In genomic region chr21:46457801-46458314, GRCh38 we compare ENCODE assay signal across 1 cellular context.
TF ChIP-seq lines count a peak whose summit lies in the region.

No MANE protein-coding gene starts in this region.

TF ChIP-seq in K562, 482 proteins besides CTCF, POLR2A, EP300 and RAD21 (continued from another document and continues in another):
- TF ChIP-seq, protein P1, sequence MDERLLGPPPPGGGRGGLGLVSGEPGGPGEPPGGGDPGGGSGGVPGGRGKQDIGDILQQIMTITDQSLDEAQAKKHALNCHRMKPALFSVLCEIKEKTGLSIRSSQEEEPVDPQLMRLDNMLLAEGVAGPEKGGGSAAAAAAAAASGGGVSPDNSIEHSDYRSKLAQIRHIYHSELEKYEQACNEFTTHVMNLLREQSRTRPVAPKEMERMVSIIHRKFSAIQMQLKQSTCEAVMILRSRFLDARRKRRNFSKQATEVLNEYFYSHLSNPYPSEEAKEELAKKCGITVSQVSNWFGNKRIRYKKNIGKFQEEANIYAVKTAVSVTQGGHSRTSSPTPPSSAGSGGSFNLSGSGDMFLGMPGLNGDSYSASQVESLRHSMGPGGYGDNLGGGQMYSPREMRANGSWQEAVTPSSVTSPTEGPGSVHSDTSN (CRISPR knock-in tag; IDR thresholded peaks at IDR 0.05; ENCODE audit: low read depth): no peak
- TF ChIP-seq, protein P1 (tag; conservative IDR thresholded peaks at IDR 0.05; ENCODE audit: low read depth): no peak
- no peak for TF ChIP-seq STAT5B (CRISPR knock-in tag; IDR thresholded peaks at IDR 0.05)
- TF ChIP-seq PHF21A (IDR thresholded peaks at IDR 0.05; ENCODE audit: borderline replicate concordance, low read depth): no peak
- no peak for TF ChIP-seq ZNF133 (CRISPR knock-in tag; IDR thresholded peaks at IDR 0.05)
- TF ChIP-seq EZH2 (IDR thresholded peaks at IDR 0.05; ENCODE audit: borderline replicate concordance, low read depth, low read length): no peak
- no peak for TF ChIP-seq XRCC4 (IDR thresholded peaks at IDR 0.05; ENCODE audit: extremely low read depth, insufficient read depth, insufficient read length)
- TF ChIP-seq ZC3H8 (IDR thresholded peaks at IDR 0.05): no peak
- TF ChIP-seq ZNF121 (CRISPR knock-in tag; conservative IDR thresholded peaks at IDR 0.05): no peak
- TF ChIP-seq, protein P2, sequence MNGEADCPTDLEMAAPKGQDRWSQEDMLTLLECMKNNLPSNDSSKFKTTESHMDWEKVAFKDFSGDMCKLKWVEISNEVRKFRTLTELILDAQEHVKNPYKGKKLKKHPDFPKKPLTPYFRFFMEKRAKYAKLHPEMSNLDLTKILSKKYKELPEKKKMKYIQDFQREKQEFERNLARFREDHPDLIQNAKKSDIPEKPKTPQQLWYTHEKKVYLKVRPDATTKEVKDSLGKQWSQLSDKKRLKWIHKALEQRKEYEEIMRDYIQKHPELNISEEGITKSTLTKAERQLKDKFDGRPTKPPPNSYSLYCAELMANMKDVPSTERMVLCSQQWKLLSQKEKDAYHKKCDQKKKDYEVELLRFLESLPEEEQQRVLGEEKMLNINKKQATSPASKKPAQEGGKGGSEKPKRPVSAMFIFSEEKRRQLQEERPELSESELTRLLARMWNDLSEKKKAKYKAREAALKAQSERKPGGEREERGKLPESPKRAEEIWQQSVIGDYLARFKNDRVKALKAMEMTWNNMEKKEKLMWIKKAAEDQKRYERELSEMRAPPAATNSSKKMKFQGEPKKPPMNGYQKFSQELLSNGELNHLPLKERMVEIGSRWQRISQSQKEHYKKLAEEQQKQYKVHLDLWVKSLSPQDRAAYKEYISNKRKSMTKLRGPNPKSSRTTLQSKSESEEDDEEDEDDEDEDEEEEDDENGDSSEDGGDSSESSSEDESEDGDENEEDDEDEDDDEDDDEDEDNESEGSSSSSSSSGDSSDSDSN (IDR thresholded peaks at IDR 0.05; ENCODE audit: borderline replicate concordance in 1 of 2, low read depth in 2 of 2, low read length in 2 of 2): no peak; a peak in 1 of 4 replicates
- TF ChIP-seq, protein P3, sequence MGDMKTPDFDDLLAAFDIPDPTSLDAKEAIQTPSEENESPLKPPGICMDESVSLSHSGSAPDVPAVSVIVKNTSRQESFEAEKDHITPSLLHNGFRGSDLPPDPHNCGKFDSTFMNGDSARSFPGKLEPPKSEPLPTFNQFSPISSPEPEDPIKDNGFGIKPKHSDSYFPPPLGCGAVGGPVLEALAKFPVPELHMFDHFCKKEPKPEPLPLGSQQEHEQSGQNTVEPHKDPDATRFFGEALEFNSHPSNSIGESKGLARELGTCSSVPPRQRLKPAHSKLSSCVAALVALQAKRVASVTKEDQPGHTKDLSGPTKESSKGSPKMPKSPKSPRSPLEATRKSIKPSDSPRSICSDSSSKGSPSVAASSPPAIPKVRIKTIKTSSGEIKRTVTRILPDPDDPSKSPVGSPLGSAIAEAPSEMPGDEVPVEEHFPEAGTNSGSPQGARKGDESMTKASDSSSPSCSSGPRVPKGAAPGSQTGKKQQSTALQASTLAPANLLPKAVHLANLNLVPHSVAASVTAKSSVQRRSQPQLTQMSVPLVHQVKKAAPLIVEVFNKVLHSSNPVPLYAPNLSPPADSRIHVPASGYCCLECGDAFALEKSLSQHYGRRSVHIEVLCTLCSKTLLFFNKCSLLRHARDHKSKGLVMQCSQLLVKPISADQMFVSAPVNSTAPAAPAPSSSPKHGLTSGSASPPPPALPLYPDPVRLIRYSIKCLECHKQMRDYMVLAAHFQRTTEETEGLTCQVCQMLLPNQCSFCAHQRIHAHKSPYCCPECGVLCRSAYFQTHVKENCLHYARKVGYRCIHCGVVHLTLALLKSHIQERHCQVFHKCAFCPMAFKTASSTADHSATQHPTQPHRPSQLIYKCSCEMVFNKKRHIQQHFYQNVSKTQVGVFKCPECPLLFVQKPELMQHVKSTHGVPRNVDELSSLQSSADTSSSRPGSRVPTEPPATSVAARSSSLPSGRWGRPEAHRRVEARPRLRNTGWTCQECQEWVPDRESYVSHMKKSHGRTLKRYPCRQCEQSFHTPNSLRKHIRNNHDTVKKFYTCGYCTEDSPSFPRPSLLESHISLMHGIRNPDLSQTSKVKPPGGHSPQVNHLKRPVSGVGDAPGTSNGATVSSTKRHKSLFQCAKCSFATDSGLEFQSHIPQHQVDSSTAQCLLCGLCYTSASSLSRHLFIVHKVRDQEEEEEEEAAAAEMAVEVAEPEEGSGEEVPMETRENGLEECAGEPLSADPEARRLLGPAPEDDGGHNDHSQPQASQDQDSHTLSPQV (IDR thresholded peaks at IDR 0.05): 0 out of 2 replicates have a peak, but pooled peaks have one; percentile 83
- TF ChIP-seq HBP1 (CRISPR knock-in tag; IDR thresholded peaks at IDR 0.05): no peak
- TF ChIP-seq ARID1B (IDR thresholded peaks at IDR 0.05): peak; percentile 37; the same call in 1 of the 2 replicates
- TF ChIP-seq ZNF280A (IDR thresholded peaks at IDR 0.05; ENCODE audit: low read depth, partially characterized antibody): no peak
- TF ChIP-seq CBX2 (IDR thresholded peaks at IDR 0.05; ENCODE audit: insufficient read depth, low read length, poor library complexity, severe bottlenecking): no peak
- TF ChIP-seq PTTG1 (tag; IDR thresholded peaks at IDR 0.05; ENCODE audit: low read depth): no peak
- no peak for TF ChIP-seq U2AF2 (optimal IDR thresholded peaks at IDR 0.05; ENCODE audit: low read depth, low read length)
- peak; percentile 58 for TF ChIP-seq SMARCE1 (IDR thresholded peaks at IDR 0.05)
- TF ChIP-seq TARDBP (IDR thresholded peaks at IDR 0.05): no peak; the same call in 1 of the 2 replicates
- TF ChIP-seq ZNF507 (tag; conservative IDR thresholded peaks at IDR 0.05): no peak
- TF ChIP-seq ZMIZ1 (IDR thresholded peaks at IDR 0.05; ENCODE audit: low read depth in 2 of 2, low read length in 2 of 2): no peak
- TF ChIP-seq, protein P4, sequence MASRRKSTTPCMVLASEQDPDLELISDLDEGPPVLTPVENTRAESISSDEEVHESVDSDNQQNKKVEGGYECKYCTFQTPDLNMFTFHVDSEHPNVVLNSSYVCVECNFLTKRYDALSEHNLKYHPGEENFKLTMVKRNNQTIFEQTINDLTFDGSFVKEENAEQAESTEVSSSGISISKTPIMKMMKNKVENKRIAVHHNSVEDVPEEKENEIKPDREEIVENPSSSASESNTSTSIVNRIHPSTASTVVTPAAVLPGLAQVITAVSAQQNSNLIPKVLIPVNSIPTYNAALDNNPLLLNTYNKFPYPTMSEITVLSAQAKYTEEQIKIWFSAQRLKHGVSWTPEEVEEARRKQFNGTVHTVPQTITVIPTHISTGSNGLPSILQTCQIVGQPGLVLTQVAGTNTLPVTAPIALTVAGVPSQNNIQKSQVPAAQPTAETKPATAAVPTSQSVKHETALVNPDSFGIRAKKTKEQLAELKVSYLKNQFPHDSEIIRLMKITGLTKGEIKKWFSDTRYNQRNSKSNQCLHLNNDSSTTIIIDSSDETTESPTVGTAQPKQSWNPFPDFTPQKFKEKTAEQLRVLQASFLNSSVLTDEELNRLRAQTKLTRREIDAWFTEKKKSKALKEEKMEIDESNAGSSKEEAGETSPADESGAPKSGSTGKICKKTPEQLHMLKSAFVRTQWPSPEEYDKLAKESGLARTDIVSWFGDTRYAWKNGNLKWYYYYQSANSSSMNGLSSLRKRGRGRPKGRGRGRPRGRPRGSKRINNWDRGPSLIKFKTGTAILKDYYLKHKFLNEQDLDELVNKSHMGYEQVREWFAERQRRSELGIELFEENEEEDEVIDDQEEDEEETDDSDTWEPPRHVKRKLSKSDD (conservative IDR thresholded peaks at IDR 0.05; ENCODE audit: low read length): no peak
- TF ChIP-seq SIX5 (IDR thresholded peaks at IDR 0.05; ENCODE audit: borderline replicate concordance in 1 of 2, insufficient read depth in 1 of 2, low read depth in 1 of 2, low read length in 2 of 2): no peak
- no peak for TF ChIP-seq ZNF324 (CRISPR knock-in tag; IDR thresholded peaks at IDR 0.05)
- TF ChIP-seq ZNF124 (CRISPR knock-in tag; IDR thresholded peaks at IDR 0.05): no peak
- TF ChIP-seq, protein P5, sequence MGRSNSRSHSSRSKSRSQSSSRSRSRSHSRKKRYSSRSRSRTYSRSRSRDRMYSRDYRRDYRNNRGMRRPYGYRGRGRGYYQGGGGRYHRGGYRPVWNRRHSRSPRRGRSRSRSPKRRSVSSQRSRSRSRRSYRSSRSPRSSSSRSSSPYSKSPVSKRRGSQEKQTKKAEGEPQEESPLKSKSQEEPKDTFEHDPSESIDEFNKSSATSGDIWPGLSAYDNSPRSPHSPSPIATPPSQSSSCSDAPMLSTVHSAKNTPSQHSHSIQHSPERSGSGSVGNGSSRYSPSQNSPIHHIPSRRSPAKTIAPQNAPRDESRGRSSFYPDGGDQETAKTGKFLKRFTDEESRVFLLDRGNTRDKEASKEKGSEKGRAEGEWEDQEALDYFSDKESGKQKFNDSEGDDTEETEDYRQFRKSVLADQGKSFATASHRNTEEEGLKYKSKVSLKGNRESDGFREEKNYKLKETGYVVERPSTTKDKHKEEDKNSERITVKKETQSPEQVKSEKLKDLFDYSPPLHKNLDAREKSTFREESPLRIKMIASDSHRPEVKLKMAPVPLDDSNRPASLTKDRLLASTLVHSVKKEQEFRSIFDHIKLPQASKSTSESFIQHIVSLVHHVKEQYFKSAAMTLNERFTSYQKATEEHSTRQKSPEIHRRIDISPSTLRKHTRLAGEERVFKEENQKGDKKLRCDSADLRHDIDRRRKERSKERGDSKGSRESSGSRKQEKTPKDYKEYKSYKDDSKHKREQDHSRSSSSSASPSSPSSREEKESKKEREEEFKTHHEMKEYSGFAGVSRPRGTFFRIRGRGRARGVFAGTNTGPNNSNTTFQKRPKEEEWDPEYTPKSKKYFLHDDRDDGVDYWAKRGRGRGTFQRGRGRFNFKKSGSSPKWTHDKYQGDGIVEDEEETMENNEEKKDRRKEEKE (IDR thresholded peaks at IDR 0.05; ENCODE audit: borderline replicate concordance in 1 of 2, control insufficient read depth in 1 of 2, low read depth in 2 of 2, low read length in 1 of 2): no peak
- TF ChIP-seq E2F4 (CRISPR knock-in tag; IDR thresholded peaks at IDR 0.05; ENCODE audit: low read depth): no peak
- no peak for TF ChIP-seq TAF9B (IDR thresholded peaks at IDR 0.05; ENCODE audit: partially characterized antibody)
- TF ChIP-seq ELF1 (tag; IDR thresholded peaks at IDR 0.05): no peak
- no peak for TF ChIP-seq MAFF (IDR thresholded peaks at IDR 0.05; ENCODE audit: low read length)
- 0 out of 2 replicates have a peak, but pooled peaks have one; percentile 56 for TF ChIP-seq MIER1 (IDR thresholded peaks at IDR 0.05; ENCODE audit: low read depth)
- TF ChIP-seq BHLHE40 (IDR thresholded peaks at IDR 0.05; ENCODE audit: low read length): peak; percentile 27; the same call in 1 of the 2 replicates
